1 cellular context compared by ENCODE assay signal in the genomic region with DNA sequence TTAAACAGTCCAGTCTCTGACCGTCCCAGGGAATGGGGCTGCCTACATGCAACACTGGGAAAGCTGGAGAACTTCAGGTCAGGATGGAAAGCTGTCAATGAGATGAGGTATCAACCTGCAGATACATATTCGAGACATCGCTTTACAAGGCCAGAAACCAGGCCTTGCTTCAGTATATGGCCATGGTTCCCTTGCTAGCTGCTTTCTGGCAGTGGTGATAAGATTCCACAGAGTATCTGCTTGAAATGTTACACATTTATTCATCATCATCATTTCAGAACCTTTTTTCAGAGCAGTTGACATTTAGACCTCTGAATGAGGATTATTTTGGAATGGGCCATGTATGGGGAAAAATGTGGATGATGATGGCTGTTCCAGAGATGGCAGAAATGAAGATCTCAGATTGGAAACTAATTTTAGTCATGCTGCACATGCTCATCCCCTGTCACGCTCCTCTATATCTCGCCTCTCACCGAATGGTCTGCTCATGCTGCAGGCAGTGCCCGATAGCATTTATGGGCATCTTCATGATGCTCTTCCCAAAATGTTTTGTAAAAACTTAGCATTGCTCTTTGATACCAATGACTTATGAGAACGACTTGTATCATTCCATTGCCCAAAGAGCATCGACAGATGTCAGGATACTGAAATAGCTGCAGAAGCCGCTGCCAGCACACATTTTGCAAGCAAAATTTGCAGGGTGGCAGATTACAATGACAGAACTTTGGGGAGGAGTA.
TF ChIP-seq lines count a peak whose summit lies in the region.

No MANE protein-coding gene starts in this region.

TF ChIP-seq in K562, 482 proteins besides CTCF, POLR2A, EP300 and RAD21 (continued from another document):
- TF ChIP-seq, protein P1, sequence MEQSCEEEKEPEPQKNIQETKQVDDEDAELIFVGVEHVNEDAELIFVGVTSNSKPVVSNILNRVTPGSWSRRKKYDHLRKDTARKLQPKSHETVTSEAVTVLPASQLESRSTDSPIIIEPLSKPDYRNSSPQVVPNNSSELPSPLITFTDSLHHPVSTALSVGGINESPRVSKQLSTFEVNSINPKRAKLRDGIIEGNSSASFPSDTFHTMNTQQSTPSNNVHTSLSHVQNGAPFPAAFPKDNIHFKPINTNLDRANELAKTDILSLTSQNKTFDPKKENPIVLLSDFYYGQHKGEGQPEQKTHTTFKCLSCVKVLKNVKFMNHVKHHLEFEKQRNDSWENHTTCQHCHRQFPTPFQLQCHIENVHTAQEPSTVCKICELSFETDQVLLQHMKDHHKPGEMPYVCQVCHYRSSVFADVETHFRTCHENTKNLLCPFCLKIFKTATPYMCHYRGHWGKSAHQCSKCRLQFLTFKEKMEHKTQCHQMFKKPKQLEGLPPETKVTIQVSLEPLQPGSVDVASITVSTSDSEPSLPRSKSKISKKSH (CRISPR knock-in tag; IDR thresholded peaks at IDR 0.05): no peak
- TF ChIP-seq, protein P2, sequence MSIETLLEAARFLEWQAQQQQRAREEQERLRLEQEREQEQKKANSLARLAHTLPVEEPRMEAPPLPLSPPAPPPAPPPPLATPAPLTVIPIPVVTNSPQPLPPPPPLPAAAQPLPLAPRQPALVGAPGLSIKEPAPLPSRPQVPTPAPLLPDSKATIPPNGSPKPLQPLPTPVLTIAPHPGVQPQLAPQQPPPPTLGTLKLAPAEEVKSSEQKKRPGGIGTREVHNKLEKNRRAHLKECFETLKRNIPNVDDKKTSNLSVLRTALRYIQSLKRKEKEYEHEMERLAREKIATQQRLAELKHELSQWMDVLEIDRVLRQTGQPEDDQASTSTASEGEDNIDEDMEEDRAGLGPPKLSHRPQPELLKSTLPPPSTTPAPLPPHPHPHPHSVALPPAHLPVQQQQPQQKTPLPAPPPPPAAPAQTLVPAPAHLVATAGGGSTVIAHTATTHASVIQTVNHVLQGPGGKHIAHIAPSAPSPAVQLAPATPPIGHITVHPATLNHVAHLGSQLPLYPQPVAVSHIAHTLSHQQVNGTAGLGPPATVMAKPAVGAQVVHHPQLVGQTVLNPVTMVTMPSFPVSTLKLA (conservative IDR thresholded peaks at IDR 0.05): no peak
- no peak for TF ChIP-seq MEF2D (tag; conservative IDR thresholded peaks at IDR 0.05; ENCODE audit: low read depth)
- TF ChIP-seq LARP7 (IDR thresholded peaks at IDR 0.05): no peak
- no peak for TF ChIP-seq POLR3G (IDR thresholded peaks at IDR 0.05; ENCODE audit: extremely low read depth, insufficient read length, insufficient replicate concordance)
- TF ChIP-seq, protein P3, sequence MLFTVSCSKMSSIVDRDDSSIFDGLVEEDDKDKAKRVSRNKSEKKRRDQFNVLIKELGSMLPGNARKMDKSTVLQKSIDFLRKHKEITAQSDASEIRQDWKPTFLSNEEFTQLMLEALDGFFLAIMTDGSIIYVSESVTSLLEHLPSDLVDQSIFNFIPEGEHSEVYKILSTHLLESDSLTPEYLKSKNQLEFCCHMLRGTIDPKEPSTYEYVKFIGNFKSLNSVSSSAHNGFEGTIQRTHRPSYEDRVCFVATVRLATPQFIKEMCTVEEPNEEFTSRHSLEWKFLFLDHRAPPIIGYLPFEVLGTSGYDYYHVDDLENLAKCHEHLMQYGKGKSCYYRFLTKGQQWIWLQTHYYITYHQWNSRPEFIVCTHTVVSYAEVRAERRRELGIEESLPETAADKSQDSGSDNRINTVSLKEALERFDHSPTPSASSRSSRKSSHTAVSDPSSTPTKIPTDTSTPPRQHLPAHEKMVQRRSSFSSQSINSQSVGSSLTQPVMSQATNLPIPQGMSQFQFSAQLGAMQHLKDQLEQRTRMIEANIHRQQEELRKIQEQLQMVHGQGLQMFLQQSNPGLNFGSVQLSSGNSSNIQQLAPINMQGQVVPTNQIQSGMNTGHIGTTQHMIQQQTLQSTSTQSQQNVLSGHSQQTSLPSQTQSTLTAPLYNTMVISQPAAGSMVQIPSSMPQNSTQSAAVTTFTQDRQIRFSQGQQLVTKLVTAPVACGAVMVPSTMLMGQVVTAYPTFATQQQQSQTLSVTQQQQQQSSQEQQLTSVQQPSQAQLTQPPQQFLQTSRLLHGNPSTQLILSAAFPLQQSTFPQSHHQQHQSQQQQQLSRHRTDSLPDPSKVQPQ (CRISPR knock-in tag; IDR thresholded peaks at IDR 0.05; ENCODE audit: borderline replicate concordance): no peak
- TF ChIP-seq, protein P4, sequence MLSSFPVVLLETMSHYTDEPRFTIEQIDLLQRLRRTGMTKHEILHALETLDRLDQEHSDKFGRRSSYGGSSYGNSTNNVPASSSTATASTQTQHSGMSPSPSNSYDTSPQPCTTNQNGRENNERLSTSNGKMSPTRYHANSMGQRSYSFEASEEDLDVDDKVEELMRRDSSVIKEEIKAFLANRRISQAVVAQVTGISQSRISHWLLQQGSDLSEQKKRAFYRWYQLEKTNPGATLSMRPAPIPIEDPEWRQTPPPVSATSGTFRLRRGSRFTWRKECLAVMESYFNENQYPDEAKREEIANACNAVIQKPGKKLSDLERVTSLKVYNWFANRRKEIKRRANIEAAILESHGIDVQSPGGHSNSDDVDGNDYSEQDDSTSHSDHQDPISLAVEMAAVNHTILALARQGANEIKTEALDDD (IDR thresholded peaks at IDR 0.05): no peak
- TF ChIP-seq, protein P5, sequence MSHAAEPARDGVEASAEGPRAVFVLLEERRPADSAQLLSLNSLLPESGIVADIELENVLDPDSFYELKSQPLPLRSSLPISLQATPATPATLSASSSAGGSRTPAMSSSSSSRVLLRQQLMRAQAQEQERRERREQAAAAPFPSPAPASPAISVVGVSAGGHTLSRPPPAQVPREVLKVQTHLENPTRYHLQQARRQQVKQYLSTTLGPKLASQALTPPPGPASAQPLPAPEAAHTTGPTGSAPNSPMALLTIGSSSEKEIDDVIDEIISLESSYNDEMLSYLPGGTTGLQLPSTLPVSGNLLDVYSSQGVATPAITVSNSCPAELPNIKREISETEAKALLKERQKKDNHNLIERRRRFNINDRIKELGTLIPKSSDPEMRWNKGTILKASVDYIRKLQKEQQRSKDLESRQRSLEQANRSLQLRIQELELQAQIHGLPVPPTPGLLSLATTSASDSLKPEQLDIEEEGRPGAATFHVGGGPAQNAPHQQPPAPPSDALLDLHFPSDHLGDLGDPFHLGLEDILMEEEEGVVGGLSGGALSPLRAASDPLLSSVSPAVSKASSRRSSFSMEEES (CRISPR knock-in tag; IDR thresholded peaks at IDR 0.05): no peak
- TF ChIP-seq TAF1 (IDR thresholded peaks at IDR 0.05; ENCODE audit: control insufficient read depth, extremely low read depth, insufficient read depth, low read length, severe bottlenecking): no peak
- no peak for TF ChIP-seq ETV6 (IDR thresholded peaks at IDR 0.05; ENCODE audit: borderline replicate concordance in 1 of 2, low read depth in 2 of 2, low read length in 1 of 2)
- no peak for TF ChIP-seq ETV6 (CRISPR knock-in tag; IDR thresholded peaks at IDR 0.05; ENCODE audit: borderline replicate concordance)
- TF ChIP-seq, protein P6, sequence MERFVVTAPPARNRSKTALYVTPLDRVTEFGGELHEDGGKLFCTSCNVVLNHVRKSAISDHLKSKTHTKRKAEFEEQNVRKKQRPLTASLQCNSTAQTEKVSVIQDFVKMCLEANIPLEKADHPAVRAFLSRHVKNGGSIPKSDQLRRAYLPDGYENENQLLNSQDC (CRISPR knock-in tag; IDR thresholded peaks at IDR 0.05): no peak
- no peak for TF ChIP-seq ZNF23 (CRISPR knock-in tag; IDR thresholded peaks at IDR 0.05)
- no peak for TF ChIP-seq CAMTA2 (CRISPR knock-in tag; conservative IDR thresholded peaks at IDR 0.05)
- no peak for TF ChIP-seq BHLHE40 (IDR thresholded peaks at IDR 0.05; ENCODE audit: low read length)
- TF ChIP-seq NR2F6 (CRISPR knock-in tag; IDR thresholded peaks at IDR 0.05): no peak
- TF ChIP-seq, protein P7, sequence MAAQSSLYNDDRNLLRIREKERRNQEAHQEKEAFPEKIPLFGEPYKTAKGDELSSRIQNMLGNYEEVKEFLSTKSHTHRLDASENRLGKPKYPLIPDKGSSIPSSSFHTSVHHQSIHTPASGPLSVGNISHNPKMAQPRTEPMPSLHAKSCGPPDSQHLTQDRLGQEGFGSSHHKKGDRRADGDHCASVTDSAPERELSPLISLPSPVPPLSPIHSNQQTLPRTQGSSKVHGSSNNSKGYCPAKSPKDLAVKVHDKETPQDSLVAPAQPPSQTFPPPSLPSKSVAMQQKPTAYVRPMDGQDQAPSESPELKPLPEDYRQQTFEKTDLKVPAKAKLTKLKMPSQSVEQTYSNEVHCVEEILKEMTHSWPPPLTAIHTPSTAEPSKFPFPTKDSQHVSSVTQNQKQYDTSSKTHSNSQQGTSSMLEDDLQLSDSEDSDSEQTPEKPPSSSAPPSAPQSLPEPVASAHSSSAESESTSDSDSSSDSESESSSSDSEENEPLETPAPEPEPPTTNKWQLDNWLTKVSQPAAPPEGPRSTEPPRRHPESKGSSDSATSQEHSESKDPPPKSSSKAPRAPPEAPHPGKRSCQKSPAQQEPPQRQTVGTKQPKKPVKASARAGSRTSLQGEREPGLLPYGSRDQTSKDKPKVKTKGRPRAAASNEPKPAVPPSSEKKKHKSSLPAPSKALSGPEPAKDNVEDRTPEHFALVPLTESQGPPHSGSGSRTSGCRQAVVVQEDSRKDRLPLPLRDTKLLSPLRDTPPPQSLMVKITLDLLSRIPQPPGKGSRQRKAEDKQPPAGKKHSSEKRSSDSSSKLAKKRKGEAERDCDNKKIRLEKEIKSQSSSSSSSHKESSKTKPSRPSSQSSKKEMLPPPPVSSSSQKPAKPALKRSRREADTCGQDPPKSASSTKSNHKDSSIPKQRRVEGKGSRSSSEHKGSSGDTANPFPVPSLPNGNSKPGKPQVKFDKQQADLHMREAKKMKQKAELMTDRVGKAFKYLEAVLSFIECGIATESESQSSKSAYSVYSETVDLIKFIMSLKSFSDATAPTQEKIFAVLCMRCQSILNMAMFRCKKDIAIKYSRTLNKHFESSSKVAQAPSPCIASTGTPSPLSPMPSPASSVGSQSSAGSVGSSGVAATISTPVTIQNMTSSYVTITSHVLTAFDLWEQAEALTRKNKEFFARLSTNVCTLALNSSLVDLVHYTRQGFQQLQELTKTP (IDR thresholded peaks at IDR 0.05; ENCODE audit: low read depth in 1 of 2, partially characterized antibody in 2 of 2): no peak
- TF ChIP-seq SRF (CRISPR knock-in tag; IDR thresholded peaks at IDR 0.05): no peak
